ENCODE assay signal across 2 cellular contexts in genomic region chr13:98930014-98930625, GRCh38.
TF ChIP-seq lines count a peak whose summit lies in the region.

No MANE protein-coding gene starts in this region.

TF ChIP-seq in IMR-90, 13 proteins besides CTCF, POLR2A, EP300 and RAD21:
- TF ChIP-seq SMC3 (IDR thresholded peaks at IDR 0.05; ENCODE audit: low read depth, low read length) = no peak
- no peak for TF ChIP-seq CHD1 (IDR thresholded peaks at IDR 0.05; ENCODE audit: low read depth, low read length)
- TF ChIP-seq NFE2L2 (IDR thresholded peaks at IDR 0.05; ENCODE audit: low read depth, low read length) = no peak
- no peak for TF ChIP-seq FOS (IDR thresholded peaks at IDR 0.05; ENCODE audit: low read depth, low read length)
- TF ChIP-seq RFX5 (IDR thresholded peaks at IDR 0.05; ENCODE audit: low read depth, low read length) = no peak
- TF ChIP-seq, protein P1, sequence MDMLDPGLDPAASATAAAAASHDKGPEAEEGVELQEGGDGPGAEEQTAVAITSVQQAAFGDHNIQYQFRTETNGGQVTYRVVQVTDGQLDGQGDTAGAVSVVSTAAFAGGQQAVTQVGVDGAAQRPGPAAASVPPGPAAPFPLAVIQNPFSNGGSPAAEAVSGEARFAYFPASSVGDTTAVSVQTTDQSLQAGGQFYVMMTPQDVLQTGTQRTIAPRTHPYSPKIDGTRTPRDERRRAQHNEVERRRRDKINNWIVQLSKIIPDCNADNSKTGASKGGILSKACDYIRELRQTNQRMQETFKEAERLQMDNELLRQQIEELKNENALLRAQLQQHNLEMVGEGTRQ (IDR thresholded peaks at IDR 0.05; ENCODE audit: low read depth, low read length) = no peak
- TF ChIP-seq BHLHE40 (IDR thresholded peaks at IDR 0.05; ENCODE audit: low read depth, low read length) = no peak
- no peak for TF ChIP-seq CEBPB (IDR thresholded peaks at IDR 0.05; ENCODE audit: low read depth, low read length)
- TF ChIP-seq MAFK (IDR thresholded peaks at IDR 0.05; ENCODE audit: low read depth, low read length) = no peak
- TF ChIP-seq RCOR1 (IDR thresholded peaks at IDR 0.05; ENCODE audit: insufficient replicate concordance, low read length) = no peak
- TF ChIP-seq MXI1 (IDR thresholded peaks at IDR 0.05; ENCODE audit: borderline replicate concordance, low read depth, low read length) = no peak
- TF ChIP-seq ELK1 (IDR thresholded peaks at IDR 0.05; ENCODE audit: borderline replicate concordance, low read depth, low read length) = no peak
- TF ChIP-seq MAZ (IDR thresholded peaks at IDR 0.05; ENCODE audit: borderline replicate concordance, low read depth, low read length) = no peak

TF ChIP-seq in GM12878, 131 proteins besides CTCF, POLR2A, EP300 and RAD21:
- TF ChIP-seq BMI1 (IDR thresholded peaks at IDR 0.05; ENCODE audit: borderline replicate concordance) (no peak), TAF1 (IDR thresholded peaks at IDR 0.05; ENCODE audit: borderline replicate concordance, low read depth, low read length) (no peak), NKRF (conservative IDR thresholded peaks at IDR 0.05) (no peak), ZNF217 (IDR thresholded peaks at IDR 0.05) (no peak), GABPA (IDR thresholded peaks at IDR 0.05; ENCODE audit: low read depth) (no peak), POU2F2 (IDR thresholded peaks at IDR 0.05; ENCODE audit: borderline replicate concordance, low read depth, low read length) (no peak)
- TF ChIP-seq, protein P2, sequence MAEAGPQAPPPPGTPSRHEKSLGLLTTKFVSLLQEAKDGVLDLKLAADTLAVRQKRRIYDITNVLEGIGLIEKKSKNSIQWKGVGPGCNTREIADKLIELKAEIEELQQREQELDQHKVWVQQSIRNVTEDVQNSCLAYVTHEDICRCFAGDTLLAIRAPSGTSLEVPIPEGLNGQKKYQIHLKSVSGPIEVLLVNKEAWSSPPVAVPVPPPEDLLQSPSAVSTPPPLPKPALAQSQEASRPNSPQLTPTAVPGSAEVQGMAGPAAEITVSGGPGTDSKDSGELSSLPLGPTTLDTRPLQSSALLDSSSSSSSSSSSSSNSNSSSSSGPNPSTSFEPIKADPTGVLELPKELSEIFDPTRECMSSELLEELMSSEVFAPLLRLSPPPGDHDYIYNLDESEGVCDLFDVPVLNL (IDR thresholded peaks at IDR 0.05; ENCODE audit: low read depth, low read length) = no peak
